Comparison of ENCODE assay signal across 26 cellular contexts in the genomic region with DNA sequence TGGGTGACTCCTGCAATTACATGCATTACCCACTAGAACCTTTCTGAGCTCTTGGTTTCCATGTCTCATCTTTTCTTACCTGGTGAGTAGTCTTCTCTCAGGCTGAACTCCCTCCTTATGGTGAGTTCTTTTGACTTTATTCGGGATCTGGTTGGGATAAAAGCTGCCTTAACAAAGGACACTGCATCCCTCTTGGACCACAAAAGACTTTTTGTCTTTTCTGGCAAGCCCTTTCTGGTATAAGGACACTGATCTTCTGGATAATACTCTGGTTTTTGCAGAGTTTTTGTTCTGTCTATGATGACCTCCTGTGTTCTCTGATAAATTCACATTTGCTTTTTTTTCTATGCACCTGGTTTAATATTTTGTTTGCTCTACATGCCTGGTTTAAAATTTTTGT.
"Had no signal": no experiment of that assay in that cellular context is flagged by ENCODE, and none has a peak within 500 bp of the region (broad histone marks: within the 10 kb centered on the region; RNA-seq: fewer than 3 reads in every experiment).

No MANE protein-coding gene starts in this region.

- H3K36me3 Mint-ChIP-seq: immature natural killer cell, T-cell had no signal

- DNase-seq: activated CD4-positive, alpha-beta T cell treated with anti-CD3 and anti-CD28 coated beads, Interleukin-2, amount 10 ng/mL, durations not matched to agents 7 days and 5 days; activated CD4-positive, CD25-positive, alpha-beta regulatory T cell treated with anti-CD3 and anti-CD28 coated beads, Interleukin-2, amount 50 U/mL, for 72 hours; activated CD8-positive, alpha-beta T cell treated with anti-CD3 and anti-CD28 coated beads for 36 hours; activated gamma-delta T cell; activated naive CD4-positive, alpha-beta T cell treated with anti-CD3 and anti-CD28 coated beads, Interleukin-2, amount 50 U/mL, for 16 hours; activated naive CD8-positive, alpha-beta T cell treated with anti-CD3 and anti-CD28 coated beads, Interleukin-2, amount 50 U/mL, for 24 hours; anterior cingulate cortex; body of pancreas; dermis blood vessel endothelial cell; foreskin fibroblast; immature natural killer cell; left lung; pancreas; right lobe of liver; stimulated activated CD4-positive, alpha-beta T cell treated with anti-CD3 and anti-CD28 coated beads, Interleukin-1b, Interleukin-23, amount 100 ng/mL, for 48 hours; stimulated activated naive CD8-positive, alpha-beta T cell treated with anti-CD3 and anti-CD28 coated beads, Interleukin-15, amount 100 ng/mL, for 72 hours; T-cell; transverse colon had no signal

- H3K27me3 ChIP-seq: body of pancreas, cardiac muscle cell, left lung, pancreas, right lobe of liver, suprapubic skin, transverse colon had no signal

- H3K4me1 Mint-ChIP-seq: activated CD4-positive, alpha-beta T cell treated with anti-CD3 and anti-CD28 coated beads, Interleukin-2, amount 10 ng/mL, durations not matched to agents 7 days and 5 days; activated naive CD8-positive, alpha-beta T cell treated with anti-CD3 and anti-CD28 coated beads, Interleukin-2, amount 50 U/mL, for 24 hours; immature natural killer cell; nephron; stimulated activated naive CD8-positive, alpha-beta T cell treated with anti-CD3 and anti-CD28 coated beads, Interleukin-15, amount 100 ng/mL, for 72 hours; T-cell had no signal

- H3K4me3 ChIP-seq: body of pancreas, cardiac muscle cell, left lung, lung, pancreas, right lobe of liver, skin epidermis, suprapubic skin, transverse colon had no signal

- H3K4me3 Mint-ChIP-seq: activated CD4-positive, alpha-beta T cell treated with anti-CD3 and anti-CD28 coated beads, Interleukin-2, amount 10 ng/mL, durations not matched to agents 7 days and 5 days; activated CD8-positive, alpha-beta T cell treated with anti-CD3 and anti-CD28 coated beads for 36 hours; activated naive CD8-positive, alpha-beta T cell treated with anti-CD3 and anti-CD28 coated beads, Interleukin-2, amount 50 U/mL, for 24 hours; activated T-helper 1 cell treated with anti-CD3 and anti-CD28 coated beads, Interleukin-12 subunit alpha, Interleukin-12 subunit beta, Interleukin-2, Interleukin-4 antibody, amounts not matched to agents 30 ng/mL and 10 ng/mL and 1 ng/mL, durations not matched to agents 14 hours and 24 hours and 36 hours; immature natural killer cell; nephron; stimulated activated naive CD8-positive, alpha-beta T cell treated with anti-CD3 and anti-CD28 coated beads, Interleukin-15, amount 100 ng/mL, for 72 hours; T-cell; T-helper 2 cell treated with Interferon-gamma antibody and Interleukin-4, amounts not matched to agents 5 μg/mL and 100 μg/mL, for 36 hours had no signal

- H3K9me3 ChIP-seq: body of pancreas, pancreas, right lobe of liver, suprapubic skin had no signal

- ATAC-seq: activated CD8-positive, alpha-beta T cell treated with anti-CD3 and anti-CD28 coated beads for 36 hours; activated naive CD8-positive, alpha-beta T cell treated with anti-CD3 and anti-CD28 coated beads, Interleukin-2, amount 50 U/mL, for 24 hours; body of pancreas; left lung; pancreas; stimulated activated naive CD8-positive, alpha-beta T cell treated with anti-CD3 and anti-CD28 coated beads, Interleukin-15, amount 100 ng/mL, for 72 hours; T-cell had no signal

- H3K36me3 ChIP-seq: cardiac muscle cell, left lung, pancreas, right lobe of liver, suprapubic skin, transverse colon had no signal

- H3K27me3 Mint-ChIP-seq: activated CD4-positive, alpha-beta T cell treated with anti-CD3 and anti-CD28 coated beads, Interleukin-2, amount 10 ng/mL, durations not matched to agents 7 days and 5 days; activated CD8-positive, alpha-beta T cell treated with anti-CD3 and anti-CD28 coated beads for 36 hours; activated naive CD8-positive, alpha-beta T cell treated with anti-CD3 and anti-CD28 coated beads, Interleukin-2, amount 50 U/mL, for 24 hours; stimulated activated naive CD8-positive, alpha-beta T cell treated with anti-CD3 and anti-CD28 coated beads, Interleukin-15, amount 100 ng/mL, for 72 hours; T-cell had no signal

- H3K27ac Mint-ChIP-seq: activated CD4-positive, alpha-beta T cell treated with anti-CD3 and anti-CD28 coated beads, Interleukin-2, amount 10 ng/mL, durations not matched to agents 7 days and 5 days; activated CD8-positive, alpha-beta T cell treated with anti-CD3 and anti-CD28 coated beads for 36 hours; activated naive CD8-positive, alpha-beta T cell treated with anti-CD3 and anti-CD28 coated beads, Interleukin-2, amount 50 U/mL, for 24 hours; activated T-helper 1 cell treated with anti-CD3 and anti-CD28 coated beads, Interleukin-12 subunit alpha, Interleukin-12 subunit beta, Interleukin-2, Interleukin-4 antibody, amounts not matched to agents 30 ng/mL and 10 ng/mL and 1 ng/mL, durations not matched to agents 14 hours and 24 hours and 36 hours; immature natural killer cell; nephron; T-cell; T-helper 2 cell treated with Interferon-gamma antibody and Interleukin-4, amounts not matched to agents 5 μg/mL and 100 μg/mL, for 36 hours had no signal

- H3K27ac ChIP-seq: body of pancreas, cardiac muscle cell, left lung, pancreas, right lobe of liver, skin epidermis, suprapubic skin, transverse colon, VCaP had no signal

- H3K9me3 Mint-ChIP-seq: activated CD4-positive, alpha-beta T cell treated with anti-CD3 and anti-CD28 coated beads, Interleukin-2, amount 10 ng/mL, durations not matched to agents 7 days and 5 days; activated CD8-positive, alpha-beta T cell treated with anti-CD3 and anti-CD28 coated beads for 36 hours had no signal

- H3K4me1 ChIP-seq: body of pancreas, left lung, pancreas, right lobe of liver, suprapubic skin, transverse colon had no signal
